ENCODE assay signal across 1 cellular context in the genomic region with DNA sequence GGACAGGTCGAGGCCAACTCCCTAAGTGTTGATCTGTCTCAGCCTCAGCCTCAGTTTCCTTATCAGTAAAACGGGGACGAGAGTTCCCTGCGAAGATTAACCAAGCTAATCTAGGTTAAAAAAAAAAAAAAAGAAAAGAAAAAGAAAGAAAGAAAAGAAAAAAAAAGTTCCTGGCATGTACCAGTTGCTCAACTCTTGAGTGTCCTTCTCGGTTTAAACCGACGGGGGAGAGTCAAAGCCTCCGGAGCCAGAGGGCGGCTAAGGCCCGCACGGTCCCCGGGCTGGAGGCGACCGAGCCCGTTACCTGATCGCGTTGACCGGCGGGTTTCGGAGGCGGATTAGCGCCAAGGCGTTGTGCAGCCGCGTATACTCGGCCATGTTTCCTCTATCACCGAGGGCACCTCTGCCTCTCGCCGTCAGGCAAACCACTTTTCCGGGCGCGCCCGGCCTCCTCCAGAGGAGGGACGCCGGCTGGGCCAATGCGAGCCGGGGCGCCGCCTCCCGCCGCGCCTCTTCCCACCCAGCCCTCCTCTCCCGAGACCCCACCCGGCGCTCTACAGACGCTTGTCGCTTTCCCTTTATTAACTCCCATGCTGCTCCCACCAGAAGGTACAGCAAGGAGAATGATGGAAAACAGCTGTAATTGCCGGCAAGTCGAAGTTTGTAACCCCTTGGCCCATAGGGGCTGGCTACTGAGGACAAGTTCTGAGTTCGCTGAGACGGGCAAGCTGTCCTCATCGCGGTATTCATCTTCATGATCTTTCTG.
A peak's percentile ranks its signal among the peaks of the same experiment; 100 is the strongest.
TF ChIP-seq lines count a peak whose summit lies in the region.

A gene (minus strand): TSS at position 405 of the 766 bp plus-strand sequence. CDS start 27 bp downstream, at position 378.

TF ChIP-seq in K562, 482 proteins besides CTCF, POLR2A, EP300 and RAD21 (continued from another document and continues in another):
- TF ChIP-seq, protein P1, sequence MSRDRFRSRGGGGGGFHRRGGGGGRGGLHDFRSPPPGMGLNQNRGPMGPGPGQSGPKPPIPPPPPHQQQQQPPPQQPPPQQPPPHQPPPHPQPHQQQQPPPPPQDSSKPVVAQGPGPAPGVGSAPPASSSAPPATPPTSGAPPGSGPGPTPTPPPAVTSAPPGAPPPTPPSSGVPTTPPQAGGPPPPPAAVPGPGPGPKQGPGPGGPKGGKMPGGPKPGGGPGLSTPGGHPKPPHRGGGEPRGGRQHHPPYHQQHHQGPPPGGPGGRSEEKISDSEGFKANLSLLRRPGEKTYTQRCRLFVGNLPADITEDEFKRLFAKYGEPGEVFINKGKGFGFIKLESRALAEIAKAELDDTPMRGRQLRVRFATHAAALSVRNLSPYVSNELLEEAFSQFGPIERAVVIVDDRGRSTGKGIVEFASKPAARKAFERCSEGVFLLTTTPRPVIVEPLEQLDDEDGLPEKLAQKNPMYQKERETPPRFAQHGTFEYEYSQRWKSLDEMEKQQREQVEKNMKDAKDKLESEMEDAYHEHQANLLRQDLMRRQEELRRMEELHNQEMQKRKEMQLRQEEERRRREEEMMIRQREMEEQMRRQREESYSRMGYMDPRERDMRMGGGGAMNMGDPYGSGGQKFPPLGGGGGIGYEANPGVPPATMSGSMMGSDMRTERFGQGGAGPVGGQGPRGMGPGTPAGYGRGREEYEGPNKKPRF (IDR thresholded peaks at IDR 0.05; ENCODE audit: low read depth, low read length) = no peak
- TF ChIP-seq, protein P2, sequence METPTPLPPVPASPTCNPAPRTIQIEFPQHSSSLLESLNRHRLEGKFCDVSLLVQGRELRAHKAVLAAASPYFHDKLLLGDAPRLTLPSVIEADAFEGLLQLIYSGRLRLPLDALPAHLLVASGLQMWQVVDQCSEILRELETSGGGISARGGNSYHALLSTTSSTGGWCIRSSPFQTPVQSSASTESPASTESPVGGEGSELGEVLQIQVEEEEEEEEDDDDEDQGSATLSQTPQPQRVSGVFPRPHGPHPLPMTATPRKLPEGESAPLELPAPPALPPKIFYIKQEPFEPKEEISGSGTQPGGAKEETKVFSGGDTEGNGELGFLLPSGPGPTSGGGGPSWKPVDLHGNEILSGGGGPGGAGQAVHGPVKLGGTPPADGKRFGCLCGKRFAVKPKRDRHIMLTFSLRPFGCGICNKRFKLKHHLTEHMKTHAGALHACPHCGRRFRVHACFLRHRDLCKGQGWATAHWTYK (CRISPR knock-in tag; IDR thresholded peaks at IDR 0.05) = peak; percentile 72; the same call in 1 of the 2 replicates
- TF ChIP-seq, protein P3, sequence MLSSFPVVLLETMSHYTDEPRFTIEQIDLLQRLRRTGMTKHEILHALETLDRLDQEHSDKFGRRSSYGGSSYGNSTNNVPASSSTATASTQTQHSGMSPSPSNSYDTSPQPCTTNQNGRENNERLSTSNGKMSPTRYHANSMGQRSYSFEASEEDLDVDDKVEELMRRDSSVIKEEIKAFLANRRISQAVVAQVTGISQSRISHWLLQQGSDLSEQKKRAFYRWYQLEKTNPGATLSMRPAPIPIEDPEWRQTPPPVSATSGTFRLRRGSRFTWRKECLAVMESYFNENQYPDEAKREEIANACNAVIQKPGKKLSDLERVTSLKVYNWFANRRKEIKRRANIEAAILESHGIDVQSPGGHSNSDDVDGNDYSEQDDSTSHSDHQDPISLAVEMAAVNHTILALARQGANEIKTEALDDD (IDR thresholded peaks at IDR 0.05) = no peak
- no peak for TF ChIP-seq ZNF780A (CRISPR knock-in tag; IDR thresholded peaks at IDR 0.05)
- TF ChIP-seq, protein P4, sequence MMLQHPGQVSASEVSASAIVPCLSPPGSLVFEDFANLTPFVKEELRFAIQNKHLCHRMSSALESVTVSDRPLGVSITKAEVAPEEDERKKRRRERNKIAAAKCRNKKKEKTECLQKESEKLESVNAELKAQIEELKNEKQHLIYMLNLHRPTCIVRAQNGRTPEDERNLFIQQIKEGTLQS (IDR thresholded peaks at IDR 0.05) = no peak
- TF ChIP-seq, protein P4 (CRISPR knock-in tag; conservative IDR thresholded peaks at IDR 0.05) = no peak
- no peak for TF ChIP-seq ELF4 (CRISPR knock-in tag; IDR thresholded peaks at IDR 0.05)
- TF ChIP-seq CCNT2 (IDR thresholded peaks at IDR 0.05; ENCODE audit: borderline replicate concordance, extremely low read depth, insufficient read length, low read depth, low read length) = peak; percentile 44
- TF ChIP-seq XRCC3 (IDR thresholded peaks at IDR 0.05) = no peak
- TF ChIP-seq ZNF431 (CRISPR knock-in tag; IDR thresholded peaks at IDR 0.05) = no peak
- no peak for TF ChIP-seq ZNF76 (CRISPR knock-in tag; IDR thresholded peaks at IDR 0.05; ENCODE audit: borderline replicate concordance)
- TF ChIP-seq HNRNPK (IDR thresholded peaks at IDR 0.05; ENCODE audit: low read depth, low read length, poor library complexity, severe bottlenecking) = no peak
- no peak for TF ChIP-seq GABPA (tag; conservative IDR thresholded peaks at IDR 0.05; ENCODE audit: low read depth)
- no peak for TF ChIP-seq BRF1 (IDR thresholded peaks at IDR 0.05; ENCODE audit: borderline replicate concordance, extremely low read depth, insufficient read length)
- TF ChIP-seq EP400 (IDR thresholded peaks at IDR 0.05) = no peak
- TF ChIP-seq, protein P5, sequence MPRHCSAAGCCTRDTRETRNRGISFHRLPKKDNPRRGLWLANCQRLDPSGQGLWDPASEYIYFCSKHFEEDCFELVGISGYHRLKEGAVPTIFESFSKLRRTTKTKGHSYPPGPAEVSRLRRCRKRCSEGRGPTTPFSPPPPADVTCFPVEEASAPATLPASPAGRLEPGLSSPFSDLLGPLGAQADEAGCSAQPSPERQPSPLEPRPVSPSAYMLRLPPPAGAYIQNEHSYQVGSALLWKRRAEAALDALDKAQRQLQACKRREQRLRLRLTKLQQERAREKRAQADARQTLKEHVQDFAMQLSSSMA (CRISPR knock-in tag; IDR thresholded peaks at IDR 0.05) = no peak
- no peak for TF ChIP-seq JUNB (CRISPR knock-in tag; conservative IDR thresholded peaks at IDR 0.05)
- no peak for TF ChIP-seq MTA2 (IDR thresholded peaks at IDR 0.05; ENCODE audit: low read depth)
- no peak for TF ChIP-seq NCOA1 (IDR thresholded peaks at IDR 0.05; ENCODE audit: low read depth)
- TF ChIP-seq BACH1 (tag; IDR thresholded peaks at IDR 0.05) = no peak
- TF ChIP-seq, protein P6, sequence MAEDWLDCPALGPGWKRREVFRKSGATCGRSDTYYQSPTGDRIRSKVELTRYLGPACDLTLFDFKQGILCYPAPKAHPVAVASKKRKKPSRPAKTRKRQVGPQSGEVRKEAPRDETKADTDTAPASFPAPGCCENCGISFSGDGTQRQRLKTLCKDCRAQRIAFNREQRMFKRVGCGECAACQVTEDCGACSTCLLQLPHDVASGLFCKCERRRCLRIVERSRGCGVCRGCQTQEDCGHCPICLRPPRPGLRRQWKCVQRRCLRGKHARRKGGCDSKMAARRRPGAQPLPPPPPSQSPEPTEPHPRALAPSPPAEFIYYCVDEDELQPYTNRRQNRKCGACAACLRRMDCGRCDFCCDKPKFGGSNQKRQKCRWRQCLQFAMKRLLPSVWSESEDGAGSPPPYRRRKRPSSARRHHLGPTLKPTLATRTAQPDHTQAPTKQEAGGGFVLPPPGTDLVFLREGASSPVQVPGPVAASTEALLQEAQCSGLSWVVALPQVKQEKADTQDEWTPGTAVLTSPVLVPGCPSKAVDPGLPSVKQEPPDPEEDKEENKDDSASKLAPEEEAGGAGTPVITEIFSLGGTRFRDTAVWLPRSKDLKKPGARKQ (CRISPR knock-in tag; IDR thresholded peaks at IDR 0.05) = no peak
- TF ChIP-seq SRSF9 (IDR thresholded peaks at IDR 0.05; ENCODE audit: borderline replicate concordance, low read depth, low read length) = no peak
- TF ChIP-seq, protein P7, sequence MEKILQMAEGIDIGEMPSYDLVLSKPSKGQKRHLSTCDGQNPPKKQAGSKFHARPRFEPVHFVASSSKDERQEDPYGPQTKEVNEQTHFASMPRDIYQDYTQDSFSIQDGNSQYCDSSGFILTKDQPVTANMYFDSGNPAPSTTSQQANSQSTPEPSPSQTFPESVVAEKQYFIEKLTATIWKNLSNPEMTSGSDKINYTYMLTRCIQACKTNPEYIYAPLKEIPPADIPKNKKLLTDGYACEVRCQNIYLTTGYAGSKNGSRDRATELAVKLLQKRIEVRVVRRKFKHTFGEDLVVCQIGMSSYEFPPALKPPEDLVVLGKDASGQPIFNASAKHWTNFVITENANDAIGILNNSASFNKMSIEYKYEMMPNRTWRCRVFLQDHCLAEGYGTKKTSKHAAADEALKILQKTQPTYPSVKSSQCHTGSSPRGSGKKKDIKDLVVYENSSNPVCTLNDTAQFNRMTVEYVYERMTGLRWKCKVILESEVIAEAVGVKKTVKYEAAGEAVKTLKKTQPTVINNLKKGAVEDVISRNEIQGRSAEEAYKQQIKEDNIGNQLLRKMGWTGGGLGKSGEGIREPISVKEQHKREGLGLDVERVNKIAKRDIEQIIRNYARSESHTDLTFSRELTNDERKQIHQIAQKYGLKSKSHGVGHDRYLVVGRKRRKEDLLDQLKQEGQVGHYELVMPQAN (IDR thresholded peaks at IDR 0.05; ENCODE audit: borderline replicate concordance) = no peak
- TF ChIP-seq ZNF165 (CRISPR knock-in tag; IDR thresholded peaks at IDR 0.05; ENCODE audit: borderline replicate concordance) = no peak
- TF ChIP-seq, protein P8, sequence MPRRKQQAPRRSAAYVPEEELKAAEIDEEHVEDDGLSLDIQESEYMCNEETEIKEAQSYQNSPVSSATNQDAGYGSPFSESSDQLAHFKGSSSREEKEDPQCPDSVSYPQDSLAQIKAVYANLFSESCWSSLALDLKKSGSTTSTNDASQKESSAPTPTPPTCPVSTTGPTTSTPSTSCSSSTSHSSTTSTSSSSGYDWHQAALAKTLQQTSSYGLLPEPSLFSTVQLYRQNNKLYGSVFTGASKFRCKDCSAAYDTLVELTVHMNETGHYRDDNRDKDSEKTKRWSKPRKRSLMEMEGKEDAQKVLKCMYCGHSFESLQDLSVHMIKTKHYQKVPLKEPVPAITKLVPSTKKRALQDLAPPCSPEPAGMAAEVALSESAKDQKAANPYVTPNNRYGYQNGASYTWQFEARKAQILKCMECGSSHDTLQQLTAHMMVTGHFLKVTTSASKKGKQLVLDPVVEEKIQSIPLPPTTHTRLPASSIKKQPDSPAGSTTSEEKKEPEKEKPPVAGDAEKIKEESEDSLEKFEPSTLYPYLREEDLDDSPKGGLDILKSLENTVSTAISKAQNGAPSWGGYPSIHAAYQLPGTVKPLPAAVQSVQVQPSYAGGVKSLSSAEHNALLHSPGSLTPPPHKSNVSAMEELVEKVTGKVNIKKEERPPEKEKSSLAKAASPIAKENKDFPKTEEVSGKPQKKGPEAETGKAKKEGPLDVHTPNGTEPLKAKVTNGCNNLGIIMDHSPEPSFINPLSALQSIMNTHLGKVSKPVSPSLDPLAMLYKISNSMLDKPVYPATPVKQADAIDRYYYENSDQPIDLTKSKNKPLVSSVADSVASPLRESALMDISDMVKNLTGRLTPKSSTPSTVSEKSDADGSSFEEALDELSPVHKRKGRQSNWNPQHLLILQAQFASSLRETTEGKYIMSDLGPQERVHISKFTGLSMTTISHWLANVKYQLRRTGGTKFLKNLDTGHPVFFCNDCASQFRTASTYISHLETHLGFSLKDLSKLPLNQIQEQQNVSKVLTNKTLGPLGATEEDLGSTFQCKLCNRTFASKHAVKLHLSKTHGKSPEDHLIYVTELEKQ (CRISPR knock-in tag; IDR thresholded peaks at IDR 0.05) = no peak
- no peak for TF ChIP-seq ERF (CRISPR knock-in tag; IDR thresholded peaks at IDR 0.05)
- TF ChIP-seq, protein P9, sequence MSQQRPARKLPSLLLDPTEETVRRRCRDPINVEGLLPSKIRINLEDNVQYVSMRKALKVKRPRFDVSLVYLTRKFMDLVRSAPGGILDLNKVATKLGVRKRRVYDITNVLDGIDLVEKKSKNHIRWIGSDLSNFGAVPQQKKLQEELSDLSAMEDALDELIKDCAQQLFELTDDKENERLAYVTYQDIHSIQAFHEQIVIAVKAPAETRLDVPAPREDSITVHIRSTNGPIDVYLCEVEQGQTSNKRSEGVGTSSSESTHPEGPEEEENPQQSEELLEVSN (IDR thresholded peaks at IDR 0.05; ENCODE audit: borderline replicate concordance in 1 of 2, extremely low read depth in 1 of 2, insufficient read depth in 1 of 2, insufficient read length in 1 of 2, low read depth in 1 of 2, low read length in 1 of 2, poor library complexity in 1 of 2, severe bottlenecking in 1 of 2) = peak in 1 of 2 experiments; percentile 66
- no peak for TF ChIP-seq ZBTB8A (IDR thresholded peaks at IDR 0.05; ENCODE audit: partially characterized antibody)
